ENCODE assay signal across 21 cellular contexts in the genomic region with DNA sequence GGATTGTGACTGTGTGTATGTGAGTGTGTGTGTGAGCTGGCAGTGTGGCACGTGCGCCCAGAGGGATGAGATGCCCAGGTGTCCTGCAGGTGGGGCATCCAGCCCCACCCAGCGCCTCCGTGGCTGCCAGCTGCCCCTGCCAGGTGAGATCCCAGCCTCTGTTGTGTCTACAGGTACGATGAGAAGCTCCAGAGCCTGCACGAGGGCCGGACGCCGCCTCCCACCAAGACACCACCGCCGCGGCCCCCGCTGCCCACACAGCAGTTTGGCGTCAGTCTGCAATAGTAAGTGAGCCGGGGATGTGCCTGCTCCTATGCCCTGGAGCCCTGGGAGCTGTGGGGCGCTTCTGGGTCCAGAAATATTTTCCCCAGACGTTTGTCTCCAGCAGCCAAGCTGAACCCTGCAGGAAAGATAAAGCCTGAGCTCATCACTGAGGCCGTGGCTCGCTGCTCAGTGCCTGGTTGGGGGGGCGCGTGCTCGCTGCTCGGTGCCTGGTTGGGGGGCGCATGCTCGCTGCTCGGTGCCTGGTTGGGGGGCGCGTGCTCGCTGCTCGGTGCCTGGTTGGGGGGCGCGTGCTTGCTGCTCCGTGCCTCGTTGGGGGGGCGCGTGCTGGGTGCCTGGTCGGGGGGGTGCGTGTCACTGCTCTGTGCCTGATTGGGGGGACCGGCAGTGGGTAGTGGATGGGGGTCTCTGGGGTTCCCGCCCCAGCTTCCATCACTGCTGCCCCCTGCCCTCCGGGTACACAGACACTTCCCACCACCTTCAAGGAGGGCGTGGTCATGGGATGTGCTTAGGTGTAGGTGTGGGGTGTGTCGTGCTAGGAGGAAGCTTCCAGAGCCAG.
"Had no signal": no experiment of that assay in that cellular context is flagged by ENCODE, and none has a peak within 500 bp of the region (broad histone marks: within the 10 kb centered on the region; RNA-seq: fewer than 3 reads in every experiment).

No MANE protein-coding gene starts in this region.

- DNase-seq: activated B cell treated with CpG ODN at 0.5 μM for 24 hours; activated CD4-positive, alpha-beta T cell treated with anti-CD3 and anti-CD28 coated beads for 1 hour; activated CD4-positive, alpha-beta T cell treated with anti-CD3 and anti-CD28 coated beads, Interleukin-2, amount 10 ng/mL, durations not matched to agents 24 days and 14 days; activated CD4-positive, alpha-beta T cell treated with anti-CD3 and anti-CD28 coated beads, Interleukin-2, amount 50 U/mL, for 48 hours; activated CD8-positive, alpha-beta memory T cell treated with anti-CD3 and anti-CD28 coated beads, Interleukin-2, amount 10 ng/mL, durations not matched to agents 7 days and 5 days; activated effector memory CD4-positive, alpha-beta T cell treated with anti-CD3 and anti-CD28 coated beads, Interleukin-2, amount 50 U/mL, for 16 hours; activated naive CD4-positive, alpha-beta T cell treated with Interleukin-2 at 50 U/mL for 16 hours; activated naive CD8-positive, alpha-beta T cell treated with anti-CD3 and anti-CD28 coated beads for 36 hours; activated T-cell treated with anti-CD3 and anti-CD28 coated beads, Interleukin-2, amount 50 U/mL, for 4 hours; Karpas-422; NCI-H1105 treated with DMSO at 0.1 percent for 48 hours; NCI-H1436 treated with DMSO at 0.1 percent for 48 hours; NCI-H187; NCI-H2081; NCI-H446; NCI-H524; NCI-H82; SHP77; T-helper 17 cell; T-helper 9 cell had no signal

- ATAC-seq: activated CD8-positive, alpha-beta memory T cell treated with anti-CD3 and anti-CD28 coated beads, Interleukin-2, amount 10 ng/mL, durations not matched to agents 7 days and 5 days; activated T-cell treated with anti-CD3 and anti-CD28 coated beads, Interleukin-2, amount 50 U/mL, for 4 hours; K562; T-helper 17 cell had no signal

- H3K36me3 Mint-ChIP-seq: activated CD8-positive, alpha-beta memory T cell treated with anti-CD3 and anti-CD28 coated beads, Interleukin-2, amount 10 ng/mL, durations not matched to agents 7 days and 5 days; activated naive CD8-positive, alpha-beta T cell treated with anti-CD3 and anti-CD28 coated beads for 36 hours had no signal

- H3K4me3 Mint-ChIP-seq: activated B cell treated with CpG ODN at 0.5 μM for 24 hours; activated CD4-positive, alpha-beta T cell treated with anti-CD3 and anti-CD28 coated beads, Interleukin-2, amount 10 ng/mL, durations not matched to agents 24 days and 14 days; activated CD8-positive, alpha-beta memory T cell treated with anti-CD3 and anti-CD28 coated beads, Interleukin-2, amount 10 ng/mL, durations not matched to agents 7 days and 5 days; activated naive CD8-positive, alpha-beta T cell treated with anti-CD3 and anti-CD28 coated beads for 36 hours; activated T-cell treated with anti-CD3 and anti-CD28 coated beads, Interleukin-2, amount 50 U/mL, for 4 hours; T-helper 17 cell had no signal

- H3K27me3 Mint-ChIP-seq: activated CD4-positive, alpha-beta T cell treated with anti-CD3 and anti-CD28 coated beads, Interleukin-2, amount 10 ng/mL, durations not matched to agents 24 days and 14 days had no signal

- H3K4me1 Mint-ChIP-seq: activated B cell treated with CpG ODN at 0.5 μM for 24 hours; activated CD4-positive, alpha-beta T cell treated with anti-CD3 and anti-CD28 coated beads, Interleukin-2, amount 10 ng/mL, durations not matched to agents 24 days and 14 days; activated CD8-positive, alpha-beta memory T cell treated with anti-CD3 and anti-CD28 coated beads, Interleukin-2, amount 10 ng/mL, durations not matched to agents 7 days and 5 days; T-helper 17 cell had no signal

- H3K9me3 Mint-ChIP-seq: activated B cell treated with CpG ODN at 0.5 μM for 24 hours; activated CD4-positive, alpha-beta T cell treated with anti-CD3 and anti-CD28 coated beads, Interleukin-2, amount 10 ng/mL, durations not matched to agents 24 days and 14 days; activated naive CD8-positive, alpha-beta T cell treated with anti-CD3 and anti-CD28 coated beads for 36 hours; activated T-cell treated with anti-CD3 and anti-CD28 coated beads, Interleukin-2, amount 50 U/mL, for 4 hours had no signal

- H3K27ac Mint-ChIP-seq: activated B cell treated with CpG ODN at 0.5 μM for 24 hours; activated CD4-positive, alpha-beta T cell treated with anti-CD3 and anti-CD28 coated beads, Interleukin-2, amount 10 ng/mL, durations not matched to agents 24 days and 14 days; activated CD8-positive, alpha-beta memory T cell treated with anti-CD3 and anti-CD28 coated beads, Interleukin-2, amount 10 ng/mL, durations not matched to agents 7 days and 5 days; activated naive CD8-positive, alpha-beta T cell treated with anti-CD3 and anti-CD28 coated beads for 36 hours; T-helper 17 cell had no signal
